8 cellular contexts compared by ENCODE assay signal in genomic region chr12:109111775-109112491, GRCh38. TPM values are rescaled to one million over a fixed set of nuclear protein-coding genes. Genes with fewer than 3 reads are reported as not detected.
A peak's percentile ranks its signal among the peaks of the same experiment; 100 is the strongest.
DNase-seq lines count a peak whose midpoint lies in the region; ATAC-seq, FAIRE-seq and TF ChIP-seq lines count a peak whose summit lies in the region.

No MANE protein-coding gene starts in this region.

- no peaks in the 10 kb centered on the region for H3K27me3 ChIP-seq in CD4-positive, CD25-positive, alpha-beta regulatory T cell (ENCODE audit: control insufficient read depth, insufficient read depth, low read length)
- no peaks in the 10 kb centered on the region for H3K27me3 ChIP-seq in skeletal muscle tissue (ENCODE audit: control insufficient read depth in 3 of 3, insufficient read depth in 3 of 3, low read length in 3 of 3)

- peaks cover 0 to 36% (median 21%) of the 10 kb centered on the region in 4 donors for H3K4me1 Mint-ChIP-seq in CD4-positive, CD25-positive, alpha-beta regulatory T cell

- H3K27me3 Mint-ChIP-seq in CD4-positive, CD25-positive, alpha-beta regulatory T cell, result no peaks in the 10 kb centered on the region

- H3K9me3 Mint-ChIP-seq in CD4-positive, CD25-positive, alpha-beta regulatory T cell, result no peaks in the 10 kb centered on the region

- H3K4me1 ChIP-seq in CD4-positive, CD25-positive, alpha-beta regulatory T cell (ENCODE audit: control insufficient read depth, insufficient read depth, low read length, poor library complexity, severe bottlenecking), result peaks cover 12% of the 10 kb centered on the region
- peaks cover 37 to 53% (median 40%) of the 10 kb centered on the region in 3 donors for H3K4me1 ChIP-seq in skeletal muscle tissue (ENCODE audit: control insufficient read depth in 3 of 3, insufficient read depth in 3 of 3, low read length in 3 of 3)

- DNase-seq in CD4-positive, CD25-positive, alpha-beta regulatory T cell, result peak; percentile 24 to 55 (median 42)
- DNase-seq in HTR-8/SVneo (ENCODE audit: insufficient read length, low spot score) (peak; percentile 51), cerebellar cortex (ENCODE audit: low spot score) (peak; percentile 78)

- peak overlapping the region; percentile 23 to 89 (median 59) for H3K9ac ChIP-seq in skeletal muscle tissue (ENCODE audit: low read depth in 1 of 3, low read length in 3 of 3)

- no peaks in the 10 kb centered on the region for H3K9me3 ChIP-seq in CD4-positive, CD25-positive, alpha-beta regulatory T cell (ENCODE audit: control insufficient read depth in 2 of 2, low read length in 2 of 2)
- H3K9me3 ChIP-seq in skeletal muscle tissue (ENCODE audit: control insufficient read depth in 3 of 3, low read length in 3 of 3), result no peaks in the 10 kb centered on the region

- peak overlapping the region; percentile 68 to 92 (median 88) for H3K4me3 Mint-ChIP-seq in CD4-positive, CD25-positive, alpha-beta regulatory T cell

- H3K36me3 ChIP-seq in CD4-positive, CD25-positive, alpha-beta regulatory T cell (ENCODE audit: control insufficient read depth, insufficient read depth, low read length), result no peaks in the 10 kb centered on the region
- peaks cover 5 to 18% (median 5%) of the 10 kb centered on the region in 3 donors for H3K36me3 ChIP-seq in skeletal muscle tissue (ENCODE audit: control insufficient read depth in 3 of 3, insufficient read depth in 3 of 3, low read length in 3 of 3)

- peak overlapping the region; percentile 79 for H3K27ac ChIP-seq in CD4-positive, CD25-positive, alpha-beta regulatory T cell (ENCODE audit: insufficient read depth, low read length, poor library complexity, severe bottlenecking)
- H3K27ac ChIP-seq in VCaP, result no peak overlapping the region
- H3K27ac ChIP-seq in skeletal muscle tissue (ENCODE audit: low read depth, low read length), result peak overlapping the region; percentile 90

- peak overlapping the region; percentile 86 for H3K4me3 ChIP-seq in CD4-positive, CD25-positive, alpha-beta regulatory T cell (ENCODE audit: low read depth, low read length)
- H3K4me3 ChIP-seq in skeletal muscle tissue (ENCODE audit: low read length in 3 of 3), result peak overlapping the region; percentile 78 to 88 (median 81)

- H3K27ac Mint-ChIP-seq in CD4-positive, CD25-positive, alpha-beta regulatory T cell, result peak overlapping the region; percentile 67 to 88 (median 76)

- ATAC-seq in CD4-positive, CD25-positive, alpha-beta regulatory T cell (ENCODE audit: low read depth in 2 of 2), result peak; percentile 25 to 44
- ATAC-seq in HG03342 (IDR thresholded peaks at IDR 0.05; ENCODE audit: unreplicated experiment) (no peak), GM21619 (IDR thresholded peaks at IDR 0.05; ENCODE audit: unreplicated experiment) (no peak)

- no peak for FAIRE-seq in HTR-8/SVneo (lab: Jason Lieb, UNC)
- FAIRE-seq in islet of Langerhans (lab: Jason Lieb, UNC), result peak; percentile 58

- TF ChIP-seq CTCF in VCaP (conservative IDR thresholded peaks at IDR 0.05), result peak; percentile 94

- H3K36me3 Mint-ChIP-seq in CD4-positive, CD25-positive, alpha-beta regulatory T cell, result peaks cover 8% of the 10 kb centered on the region

RNA-seq across cellular contexts. Expression of gene ACACB, which starts 4.5 kb away (rescaled TPM):
- total RNA-seq in CD4-positive, CD25-positive, alpha-beta regulatory T cell, result 23.5 TPM
- 1 to 10 TPM in 2 of 4 donors, under 1 TPM in 2; 0.47 to 3.2 (median 1.1) TPM for polyA plus RNA-seq in CD4-positive, CD25-positive, alpha-beta regulatory T cell
- 27.7 TPM for total RNA-seq in skeletal muscle tissue

RNA-seq across cellular contexts. Expression of gene UNG, which starts 14.5 kb away (rescaled TPM):
- 8.9 TPM for total RNA-seq in CD4-positive, CD25-positive, alpha-beta regulatory T cell
- polyA plus RNA-seq in CD4-positive, CD25-positive, alpha-beta regulatory T cell, result 10 to 100 TPM; 24.1 to 42.2 (median 37.1) TPM
- total RNA-seq in skeletal muscle tissue, result 25.6 TPM

RNA-seq across cellular contexts. Expression of gene ALKBH2, which starts 18.7 kb away (rescaled TPM):
- 8.7 TPM for total RNA-seq in CD4-positive, CD25-positive, alpha-beta regulatory T cell
- 10 to 100 TPM; 10.6 to 24.9 (median 13.5) TPM for polyA plus RNA-seq in CD4-positive, CD25-positive, alpha-beta regulatory T cell
- total RNA-seq in skeletal muscle tissue, result 20.4 TPM

RNA-seq across cellular contexts. Expression of gene USP30, which starts 59.6 kb away (rescaled TPM):
- 21.0 TPM for total RNA-seq in CD4-positive, CD25-positive, alpha-beta regulatory T cell
- polyA plus RNA-seq in CD4-positive, CD25-positive, alpha-beta regulatory T cell, result 10 to 100 TPM; 10.7 to 14.2 (median 11.6) TPM
- total RNA-seq in skeletal muscle tissue, result 12.0 TPM

Comparison
In these comparisons a context has a peak if more than half of its experiments do, and no peak if none do; other contexts are left out.
1. ATAC-seq: peak in CD4-positive, CD25-positive, alpha-beta regulatory T cell (2 of 2); none in HG03342 (single experiment) and GM21619 (single experiment).
2. Peak in every context shown above with its lines, with median percentiles within 50 percentile points of each other: DNase-seq.